In the genomic region with DNA sequence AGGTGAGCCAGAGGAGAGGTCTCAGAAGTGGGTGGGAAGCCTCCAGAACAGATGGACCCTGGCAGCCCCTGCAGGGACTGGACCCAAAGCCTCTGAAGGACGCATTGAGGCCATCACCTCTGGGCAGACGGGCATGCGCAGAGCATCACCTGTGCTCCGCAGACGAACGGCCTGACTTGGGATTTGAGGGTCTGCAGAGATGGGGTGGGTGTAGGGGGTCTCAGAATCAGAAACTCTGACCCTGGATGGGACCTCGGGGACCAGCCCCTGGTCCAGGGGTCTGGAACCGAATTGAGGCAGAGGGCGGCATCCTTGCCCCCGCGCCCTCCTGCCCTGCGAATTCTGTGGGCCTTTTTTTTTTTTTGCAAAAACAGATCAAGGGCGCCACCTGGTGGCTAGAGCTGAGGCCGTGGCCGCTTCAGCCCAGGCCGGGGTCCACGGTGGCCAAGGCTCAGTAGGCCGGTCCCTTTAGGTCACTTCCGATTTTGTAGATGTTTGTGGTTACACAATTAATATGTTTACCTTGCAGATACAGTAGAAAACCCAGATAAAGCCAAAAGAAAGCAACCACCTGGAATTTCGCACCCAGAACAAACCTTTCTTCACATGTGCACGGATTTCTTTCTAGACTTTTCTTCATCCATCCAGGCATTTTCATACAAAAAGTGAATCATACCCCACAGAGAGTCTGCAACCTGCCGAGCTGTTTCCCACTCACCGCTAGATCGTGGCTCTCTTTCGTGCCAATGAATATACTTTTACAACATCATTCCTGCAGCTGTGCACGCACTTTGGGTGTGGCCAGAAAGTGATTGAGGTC, we compare ENCODE assay signal across 8 cellular contexts. TPM values are rescaled to one million over a fixed set of nuclear protein-coding genes. Genes with fewer than 3 reads are reported as not detected.
DNase-seq lines count a peak whose midpoint lies in the region; TF ChIP-seq lines count a peak whose summit lies in the region.

No MANE protein-coding gene starts in this region.

- peak overlapping the region in 1 of 5 experiments; percentile 15 for H3K27ac Mint-ChIP-seq in brain
- H3K27ac Mint-ChIP-seq in activated T-helper 2 cell treated with anti-CD3 and anti-CD28 coated beads, Interferon-gamma antibody, Interleukin-2, Interleukin-4, amounts not matched to agents 10 μg/mL and 5 μg/mL and 100 μg/mL, durations not matched to agents 14 hours and 24 hours and 36 hours: no peak overlapping the region

- H3K4me1 Mint-ChIP-seq in brain: peaks cover 18% of the 10 kb centered on the region
- no peaks in the 10 kb centered on the region for H3K4me1 Mint-ChIP-seq in activated T-helper 2 cell treated with anti-CD3 and anti-CD28 coated beads, Interferon-gamma antibody, Interleukin-2, Interleukin-4, amounts not matched to agents 10 μg/mL and 5 μg/mL and 100 μg/mL, durations not matched to agents 14 hours and 24 hours and 36 hours (ENCODE audit: low read depth)

- no peak overlapping the region for H3K4me3 Mint-ChIP-seq in brain
- H3K4me3 Mint-ChIP-seq in activated T-helper 2 cell treated with anti-CD3 and anti-CD28 coated beads, Interferon-gamma antibody, Interleukin-2, Interleukin-4, amounts not matched to agents 10 μg/mL and 5 μg/mL and 100 μg/mL, durations not matched to agents 14 hours and 24 hours and 36 hours (ENCODE audit: low read depth): no peak overlapping the region

- peaks cover 0 to 7% (median 0%) of the 10 kb centered on the region in 5 experiments for H3K9me3 Mint-ChIP-seq in brain
- no peaks in the 10 kb centered on the region for H3K9me3 Mint-ChIP-seq in activated T-helper 2 cell treated with anti-CD3 and anti-CD28 coated beads, Interferon-gamma antibody, Interleukin-2, Interleukin-4, amounts not matched to agents 10 μg/mL and 5 μg/mL and 100 μg/mL, durations not matched to agents 14 hours and 24 hours and 36 hours

- DNase-seq in COLO829 (ENCODE audit: low spot score) (peak; percentile 59), HPDE6-E6E7 (ENCODE audit: extremely low spot score) (peak; percentile 75), T-helper 1 cell (peak in 4 of 5 donors; percentile 23 to 51 (median 36)), left kidney (ENCODE audit: low read depth, low spot score) (peak; percentile 63), ureter (ENCODE audit: low spot score) (no peak)
- peak; percentile 21 to 69 (median 40) for DNase-seq in stimulated activated naive CD4-positive, alpha-beta T cell (lab: John Stamatoyannopoulos, UW)
- DNase-seq in activated T-helper 2 cell treated with anti-CD3 and anti-CD28 coated beads, Interferon-gamma antibody, Interleukin-2, Interleukin-4, amounts not matched to agents 10 μg/mL and 5 μg/mL and 100 μg/mL, durations not matched to agents 14 hours and 24 hours and 36 hours (ENCODE audit: low spot score): no peak

- peak; percentile 99 to 100 for TF ChIP-seq CTCF in brain (conservative IDR thresholded peaks at IDR 0.05)

- H3K36me3 Mint-ChIP-seq in brain: no peaks in the 10 kb centered on the region
- no peaks in the 10 kb centered on the region for H3K36me3 Mint-ChIP-seq in activated T-helper 2 cell treated with anti-CD3 and anti-CD28 coated beads, Interferon-gamma antibody, Interleukin-2, Interleukin-4, amounts not matched to agents 10 μg/mL and 5 μg/mL and 100 μg/mL, durations not matched to agents 14 hours and 24 hours and 36 hours (ENCODE audit: low read depth)

- intact Hi-C loops in activated T-helper 2 cell treated with anti-CD3 and anti-CD28 coated beads, Interferon-gamma antibody, Interleukin-2, Interleukin-4, amounts not matched to agents 10 μg/mL and 5 μg/mL and 100 μg/mL, durations not matched to agents 14 hours and 24 hours and 36 hours (cut with micrococcal nuclease): loop anchor here (5.0 to 10.0 kb wide), 3 partner anchors 180 to 502 kb away; no protein-coding TSS in a partner anchor

- peaks cover 15% of the 10 kb centered on the region for H3K27me3 Mint-ChIP-seq in brain
- peaks cover 19% of the 10 kb centered on the region for H3K27me3 Mint-ChIP-seq in activated T-helper 2 cell treated with anti-CD3 and anti-CD28 coated beads, Interferon-gamma antibody, Interleukin-2, Interleukin-4, amounts not matched to agents 10 μg/mL and 5 μg/mL and 100 μg/mL, durations not matched to agents 14 hours and 24 hours and 36 hours (ENCODE audit: low read depth)

RNA-seq across cellular contexts. Expression of a gene that starts 25.9 kb away (rescaled TPM):
- polyA plus RNA-seq in brain (ENCODE audit: insufficient read depth, low read depth, low replicate concordance): not detected
- 0.32 and 0.62 TPM in 2 replicates for total RNA-seq in activated T-helper 2 cell treated with anti-CD3 and anti-CD28 coated beads, Interferon-gamma antibody, Interleukin-2, Interleukin-4, amounts not matched to agents 10 μg/mL and 5 μg/mL and 100 μg/mL, durations not matched to agents 14 hours and 24 hours and 36 hours
- total RNA-seq in ureter: 2.4 TPM

RNA-seq across cellular contexts. Expression of a gene that starts 33.4 kb away (rescaled TPM):
- polyA plus RNA-seq in brain (ENCODE audit: insufficient read depth, low read depth, low replicate concordance): 0.70 TPM
- total RNA-seq in activated T-helper 2 cell treated with anti-CD3 and anti-CD28 coated beads, Interferon-gamma antibody, Interleukin-2, Interleukin-4, amounts not matched to agents 10 μg/mL and 5 μg/mL and 100 μg/mL, durations not matched to agents 14 hours and 24 hours and 36 hours: not detected in 2 replicates
- total RNA-seq in ureter: 0.57 TPM

Comparison
In these comparisons a context has a peak if more than half of its experiments do, and no peak if none do; other contexts are left out.
1. DNase-seq: peak in COLO829 (single experiment), HPDE6-E6E7 (single experiment), T-helper 1 cell (4 of 5), left kidney (single experiment) and stimulated activated naive CD4-positive, alpha-beta T cell (6 of 6); none in activated T-helper 2 cell treated with anti-CD3 and anti-CD28 coated beads, Interferon-gamma antibody, Interleukin-2, Interleukin-4, amounts not matched to agents 10 μg/mL and 5 μg/mL and 100 μg/mL, durations not matched to agents 14 hours and 24 hours and 36 hours (single experiment) and ureter (single experiment).